Comparison of ENCODE assay signal across 2 cellular contexts in genomic region chr16:78200623-78201096, GRCh38.
TF ChIP-seq lines count a peak whose summit lies in the region.

No MANE protein-coding gene starts in this region.

TF ChIP-seq in A549, 52 proteins besides CTCF, POLR2A, EP300 and RAD21 (continued from another document):
- no peak for TF ChIP-seq EHF (CRISPR knock-in tag; IDR thresholded peaks at IDR 0.05)
- no peak for TF ChIP-seq ZC3H11A (IDR thresholded peaks at IDR 0.05)
- no peak for TF ChIP-seq ATOH8 (CRISPR knock-in tag; IDR thresholded peaks at IDR 0.05; ENCODE audit: low read depth)
- TF ChIP-seq BCL3 (IDR thresholded peaks at IDR 0.05) = no peak
- TF ChIP-seq PBX3 (IDR thresholded peaks at IDR 0.05) = no peak
- no peak for TF ChIP-seq MYC (IDR thresholded peaks at IDR 0.05; ENCODE audit: borderline replicate concordance, low read length)
- no peak for TF ChIP-seq ZNF302 (CRISPR knock-in tag; IDR thresholded peaks at IDR 0.05)
- TF ChIP-seq GATA3 (IDR thresholded peaks at IDR 0.05; ENCODE audit: borderline replicate concordance) = no peak
- no peak for TF ChIP-seq RCOR1 (IDR thresholded peaks at IDR 0.05; ENCODE audit: low read depth, low read length)
- no peak for TF ChIP-seq CEBPB (IDR thresholded peaks at IDR 0.05)
- no peak for TF ChIP-seq HEYL (CRISPR knock-in tag; IDR thresholded peaks at IDR 0.05)
- TF ChIP-seq PHF8 (IDR thresholded peaks at IDR 0.05; ENCODE audit: borderline replicate concordance, low read depth) = no peak
- no peak for TF ChIP-seq JUN (IDR thresholded peaks at IDR 0.05)
- no peak for TF ChIP-seq HDAC2 (IDR thresholded peaks at IDR 0.05)

TF ChIP-seq in HepG2, 621 proteins besides CTCF, POLR2A, EP300 and RAD21 (continued from another document and continues in another):
- TF ChIP-seq ZNF816 (CRISPR knock-in tag; IDR thresholded peaks at IDR 0.05; ENCODE audit: borderline replicate concordance) = no peak
- no peak for TF ChIP-seq HMGXB4 (CRISPR knock-in tag; IDR thresholded peaks at IDR 0.05; ENCODE audit: borderline replicate concordance in 1 of 2, low read depth in 1 of 2)
- no peak for TF ChIP-seq ZNF709 (CRISPR knock-in tag; IDR thresholded peaks at IDR 0.05)
- 0 out of 2 replicates have a peak, but pooled peaks have one; percentile 38 for TF ChIP-seq ZNF430 (CRISPR knock-in tag; IDR thresholded peaks at IDR 0.05)
- no peak for TF ChIP-seq GRHL1 (CRISPR knock-in tag; conservative IDR thresholded peaks at IDR 0.05)
- no peak for TF ChIP-seq E2F2 (CRISPR knock-in tag; IDR thresholded peaks at IDR 0.05; ENCODE audit: borderline replicate concordance)
- no peak for TF ChIP-seq HNRNPLL (IDR thresholded peaks at IDR 0.05; ENCODE audit: low read depth, low read length, poor library complexity, severe bottlenecking)
- TF ChIP-seq ZNF615 (CRISPR knock-in tag; IDR thresholded peaks at IDR 0.05; ENCODE audit: borderline replicate concordance) = no peak
- no peak for TF ChIP-seq ZBTB33 (CRISPR knock-in tag; IDR thresholded peaks at IDR 0.05)
- TF ChIP-seq NCOA2 (CRISPR knock-in tag; IDR thresholded peaks at IDR 0.05) = peak; percentile 69
- peak; percentile 71 for TF ChIP-seq ARID3A (IDR thresholded peaks at IDR 0.05; ENCODE audit: low read depth, low read length)
- TF ChIP-seq ZFP82 (CRISPR knock-in tag; IDR thresholded peaks at IDR 0.05; ENCODE audit: borderline replicate concordance) = no peak
- TF ChIP-seq ZNF558 (CRISPR knock-in tag; IDR thresholded peaks at IDR 0.05; ENCODE audit: borderline replicate concordance) = no peak
- TF ChIP-seq SRF (IDR thresholded peaks at IDR 0.05; ENCODE audit: low read depth, low read length) = no peak
- TF ChIP-seq ZBTB14 (CRISPR knock-in tag; IDR thresholded peaks at IDR 0.05) = no peak
- no peak for TF ChIP-seq ZNF451 (CRISPR knock-in tag; IDR thresholded peaks at IDR 0.05)
- TF ChIP-seq PATZ1 (CRISPR knock-in tag; IDR thresholded peaks at IDR 0.05) = peak; percentile 45; the same call in 1 of the 2 replicates
- TF ChIP-seq ZNF629 (CRISPR knock-in tag; conservative IDR thresholded peaks at IDR 0.05) = no peak
- no peak for TF ChIP-seq ZNF598 (CRISPR knock-in tag; IDR thresholded peaks at IDR 0.05; ENCODE audit: borderline replicate concordance)
- TF ChIP-seq ZNF567 (CRISPR knock-in tag; IDR thresholded peaks at IDR 0.05; ENCODE audit: borderline replicate concordance) = no peak
- no peak for TF ChIP-seq KIAA2018 (CRISPR knock-in tag; IDR thresholded peaks at IDR 0.05; ENCODE audit: borderline replicate concordance)
- TF ChIP-seq HNF1B (CRISPR knock-in tag; IDR thresholded peaks at IDR 0.05) = peak; percentile 42; the same call in 1 of the 2 replicates
- no peak; the same call in 1 of the 2 replicates for TF ChIP-seq ETV5 (CRISPR knock-in tag; IDR thresholded peaks at IDR 0.05; ENCODE audit: borderline replicate concordance)
- no peak for TF ChIP-seq ZBTB42 (CRISPR knock-in tag; IDR thresholded peaks at IDR 0.05)
- TF ChIP-seq HNRNPK (IDR thresholded peaks at IDR 0.05; ENCODE audit: low read depth, low read length, poor library complexity, severe bottlenecking) = no peak
- TF ChIP-seq HMG20B (CRISPR knock-in tag; conservative IDR thresholded peaks at IDR 0.05) = no peak
- no peak for TF ChIP-seq KLF11 (CRISPR knock-in tag; IDR thresholded peaks at IDR 0.05)
- no peak for TF ChIP-seq ZNF768 (CRISPR knock-in tag; IDR thresholded peaks at IDR 0.05)
- peak; percentile 95 for TF ChIP-seq ISL2 (CRISPR knock-in tag; IDR thresholded peaks at IDR 0.05)
- no peak for TF ChIP-seq REXO4 (CRISPR knock-in tag; IDR thresholded peaks at IDR 0.05; ENCODE audit: borderline replicate concordance)
